8 cellular contexts compared by ENCODE assay signal in genomic region chr12:2960432-2960956, GRCh38. TPM values are rescaled to one million over a fixed set of nuclear protein-coding genes. Genes with fewer than 3 reads are reported as not detected.
DNase-seq lines count a peak whose midpoint lies in the region; ATAC-seq and TF ChIP-seq lines count a peak whose summit lies in the region.

No MANE protein-coding gene starts in this region.

- no peaks in the 10 kb centered on the region for H3K9me3 ChIP-seq in SJCRH30 (replicated peaks)
- no peaks in the 10 kb centered on the region for H3K9me3 ChIP-seq in ectodermal cell (ENCODE audit: control insufficient read depth, low read length)

- H3K4me3 Mint-ChIP-seq in neural crest cell = peak overlapping the region; percentile 89

- ATAC-seq in GM18909 (IDR thresholded peaks at IDR 0.05; ENCODE audit: poor library complexity, unreplicated experiment) = no peak
- no peak for ATAC-seq in GM21737 (IDR thresholded peaks at IDR 0.05; ENCODE audit: unreplicated experiment)

- H3K9me3 Mint-ChIP-seq in neural crest cell = no peaks in the 10 kb centered on the region

- no peaks in the 10 kb centered on the region for H3K36me3 Mint-ChIP-seq in neural crest cell (ENCODE audit: low read depth)

- no peaks in the 10 kb centered on the region for H3K27me3 ChIP-seq in SJCRH30
- peaks cover 41% of the 10 kb centered on the region for H3K27me3 ChIP-seq in ectodermal cell (ENCODE audit: control insufficient read depth, insufficient read depth, low read length, poor library complexity, severe bottlenecking)

- 3% methylated on average over 16 of the region's 16 CpGs for WGBS in ectodermal cell, 2 experiments

- H3K4me3 ChIP-seq in SJCRH30 (peak overlapping the region; percentile 83), ectodermal cell (ENCODE audit: insufficient read depth, low read depth, low read length) (peak overlapping the region; percentile 46)

- peak; percentile 36 for DNase-seq in activated CD4-positive, alpha-beta T cell treated with anti-CD3 and anti-CD28 coated beads for 48 hours
- DNase-seq in activated CD4-positive, alpha-beta T cell treated with anti-CD3 and anti-CD28 coated beads, Interleukin-2, amount 50 U/mL, for 4 hours = no peak
- DNase-seq in SJCRH30 = peak; percentile 44 to 65
- no peak for DNase-seq in neural crest cell (ENCODE audit: low read depth, low spot score)
- DNase-seq in NCI-H524 (lab: John Stamatoyannopoulos, UW) = no peak

- peak overlapping the region; percentile 7 for H3K27ac Mint-ChIP-seq in neural crest cell (ENCODE audit: unreplicated experiment)

- peaks cover 50% of the 10 kb centered on the region for H3K4me1 Mint-ChIP-seq in neural crest cell

- H3K27ac ChIP-seq in SJCRH30 (peak overlapping the region; percentile 73), ectodermal cell (ENCODE audit: insufficient read depth, low read depth, low read length, poor library complexity, severe bottlenecking) (no peak overlapping the region)

- H3K36me3 ChIP-seq in SJCRH30 = no peaks in the 10 kb centered on the region; the same call in 1 of the 2 replicates
- H3K36me3 ChIP-seq in ectodermal cell (ENCODE audit: control insufficient read depth, insufficient read depth, low read length) = no peaks in the 10 kb centered on the region

- TF ChIP-seq CTCF in neural crest cell (conservative IDR thresholded peaks at IDR 0.05) = no peak

- H3K4me1 ChIP-seq in SJCRH30 (peaks cover 22% of the 10 kb centered on the region), ectodermal cell (ENCODE audit: control insufficient read depth, insufficient read depth, low read length) (peaks cover 30% of the 10 kb centered on the region)

- H3K27me3 Mint-ChIP-seq in neural crest cell (ENCODE audit: low read depth) = peaks cover 56% of the 10 kb centered on the region

RNA-seq across cellular contexts. Expression of gene TEAD4, which starts 1.3 kb away (rescaled TPM):
- 58.2 and 59.0 TPM in 2 replicates for total RNA-seq in SJCRH30 (2014; rRNA removed; shearing (Covaris generic))
- 32.5 TPM for polyA plus RNA-seq in ectodermal cell (2013, experiment 1 of 4)
- polyA plus RNA-seq in ectodermal cell (2013, experiment 2 of 4) = 26.9 TPM
- 20.7 TPM for polyA plus RNA-seq in ectodermal cell (2013, experiment 3 of 4)
- 20.6 TPM for polyA plus RNA-seq in ectodermal cell (2013, experiment 4 of 4)
- 28.6 and 30.9 TPM in 2 replicates for total RNA-seq in neural crest cell

Comparison
In these comparisons a context has a peak if more than half of its experiments do, and no peak if none do; other contexts are left out.
1. DNase-seq: peak in activated CD4-positive, alpha-beta T cell treated with anti-CD3 and anti-CD28 coated beads for 48 hours (single experiment) and SJCRH30 (2 of 2); none in activated CD4-positive, alpha-beta T cell treated with anti-CD3 and anti-CD28 coated beads, Interleukin-2, amount 50 U/mL, for 4 hours (0 of 2), neural crest cell (single experiment) and NCI-H524 (0 of 2).